Comparison of ENCODE assay signal across 10 cellular contexts in the genomic region with DNA sequence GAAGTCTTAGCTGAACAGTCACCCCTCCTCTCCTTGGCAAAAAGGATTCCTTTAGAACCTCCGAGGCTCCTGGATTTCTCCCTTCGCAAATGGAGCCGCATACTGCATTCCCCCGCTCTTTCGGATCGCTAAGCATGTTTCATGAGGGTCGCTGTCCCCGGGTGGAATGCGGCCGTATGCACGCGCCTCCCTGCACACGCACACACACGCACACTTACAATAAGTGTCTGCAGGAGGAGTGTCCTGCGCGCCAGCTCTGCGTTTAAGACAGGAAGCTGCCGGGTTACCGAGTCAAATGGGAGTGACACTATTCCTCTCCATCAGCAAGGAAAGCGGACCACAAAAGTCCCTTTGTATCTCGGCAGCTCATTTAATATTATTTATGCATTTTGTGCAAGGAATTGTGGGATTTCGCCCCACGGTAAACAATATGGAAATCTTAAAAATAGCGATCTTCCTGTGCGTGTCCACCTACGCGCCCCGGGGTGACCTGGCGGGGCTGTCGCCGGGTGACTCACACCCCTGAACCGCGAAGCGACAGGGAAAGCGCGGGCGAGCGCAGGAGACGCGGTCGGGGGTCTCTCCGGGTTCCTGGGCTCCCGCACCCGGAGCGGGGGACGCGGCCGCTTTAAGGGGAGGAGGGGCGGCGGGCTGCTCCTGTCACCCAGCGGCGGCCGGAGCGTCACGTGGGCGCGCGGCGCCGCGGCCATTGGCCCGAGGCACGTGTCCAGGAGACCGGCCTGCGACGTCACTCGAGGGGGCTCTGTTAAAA. TPM values are rescaled to one million over a fixed set of nuclear protein-coding genes. Genes with fewer than 3 reads are reported as not detected.
DNase-seq lines count a peak whose midpoint lies in the region; FAIRE-seq and TF ChIP-seq lines count a peak whose summit lies in the region.
"Had no signal": no experiment of that assay in that cellular context is flagged by ENCODE, and none has a peak within 500 bp of the region (broad histone marks: within the 10 kb centered on the region; RNA-seq: fewer than 3 reads in every experiment).

No MANE protein-coding gene starts in this region.

- peak overlapping the region; percentile 34 to 50 for H3K4me3 ChIP-seq in right atrium auricular region

- no peak for FAIRE-seq in RCC 7860 (lab: Jason Lieb, UNC)

- H3K4me1 ChIP-seq in right atrium auricular region, result peaks cover 0 to 51% of the 10 kb centered on the region in 2 donors

- H3K9me3 ChIP-seq in right atrium auricular region, result no peaks in the 10 kb centered on the region

- no peaks in the 10 kb centered on the region for H3K36me3 ChIP-seq in right atrium auricular region

- no peak overlapping the region for H3K27ac ChIP-seq in right atrium auricular region
- H3K27ac ChIP-seq: 22Rv1 had no signal

- DNase-seq in NCI-H1417 (lab: John Stamatoyannopoulos, UW), result peak; percentile 91 to 94 (median 93)
- DNase-seq in NCI-H1417 treated with DMSO at 0.1 percent for 48 hours (lab: John Stamatoyannopoulos, UW), result no peak
- DNase-seq in NCI-H1105 treated with DMSO at 0.1 percent for 48 hours (lab: John Stamatoyannopoulos, UW), result peak; percentile 82
- DNase-seq in amniotic epithelial cell (ENCODE audit: low read depth), result peak; percentile 20
- peak; percentile 60 for DNase-seq in right atrium auricular region (ENCODE audit: low spot score)
- DNase-seq in posterior vena cava (ENCODE audit: low spot score), result peak; percentile 85
- DNase-seq in RCC 7860 (ENCODE audit: low spot score), result no peak
- DNase-seq in AML-193 (lab: John Stamatoyannopoulos, UW), result no peak

- H3K27me3 ChIP-seq in right atrium auricular region, result peaks cover 57 to 89% of the 10 kb centered on the region in 2 donors

- intact Hi-C loops in posterior vena cava (cut with DNase I), result no loop called here

- TF ChIP-seq CTCF in right atrium auricular region (IDR thresholded peaks at IDR 0.05), result no peak

RNA-seq across cellular contexts. Expression of a gene that starts 1.0 kb away (rescaled TPM):
- total RNA-seq in right atrium auricular region, result not detected
- total RNA-seq in posterior vena cava, result under 1 TPM; 0.14 to 0.19 TPM
- total RNA-seq: activated CD8-positive, alpha-beta memory T cell treated with anti-CD3 and anti-CD28 coated beads for 36 hours had no signal

Comparison
In these comparisons a context has a peak if more than half of its experiments do, and no peak if none do; other contexts are left out.
1. DNase-seq: peak in NCI-H1417 (3 of 3), NCI-H1105 treated with DMSO at 0.1 percent for 48 hours (single experiment), amniotic epithelial cell (single experiment), right atrium auricular region (single experiment) and posterior vena cava (single experiment); none in NCI-H1417 treated with DMSO at 0.1 percent for 48 hours (single experiment), RCC 7860 (single experiment) and AML-193 (0 of 2).